In the genomic region with DNA sequence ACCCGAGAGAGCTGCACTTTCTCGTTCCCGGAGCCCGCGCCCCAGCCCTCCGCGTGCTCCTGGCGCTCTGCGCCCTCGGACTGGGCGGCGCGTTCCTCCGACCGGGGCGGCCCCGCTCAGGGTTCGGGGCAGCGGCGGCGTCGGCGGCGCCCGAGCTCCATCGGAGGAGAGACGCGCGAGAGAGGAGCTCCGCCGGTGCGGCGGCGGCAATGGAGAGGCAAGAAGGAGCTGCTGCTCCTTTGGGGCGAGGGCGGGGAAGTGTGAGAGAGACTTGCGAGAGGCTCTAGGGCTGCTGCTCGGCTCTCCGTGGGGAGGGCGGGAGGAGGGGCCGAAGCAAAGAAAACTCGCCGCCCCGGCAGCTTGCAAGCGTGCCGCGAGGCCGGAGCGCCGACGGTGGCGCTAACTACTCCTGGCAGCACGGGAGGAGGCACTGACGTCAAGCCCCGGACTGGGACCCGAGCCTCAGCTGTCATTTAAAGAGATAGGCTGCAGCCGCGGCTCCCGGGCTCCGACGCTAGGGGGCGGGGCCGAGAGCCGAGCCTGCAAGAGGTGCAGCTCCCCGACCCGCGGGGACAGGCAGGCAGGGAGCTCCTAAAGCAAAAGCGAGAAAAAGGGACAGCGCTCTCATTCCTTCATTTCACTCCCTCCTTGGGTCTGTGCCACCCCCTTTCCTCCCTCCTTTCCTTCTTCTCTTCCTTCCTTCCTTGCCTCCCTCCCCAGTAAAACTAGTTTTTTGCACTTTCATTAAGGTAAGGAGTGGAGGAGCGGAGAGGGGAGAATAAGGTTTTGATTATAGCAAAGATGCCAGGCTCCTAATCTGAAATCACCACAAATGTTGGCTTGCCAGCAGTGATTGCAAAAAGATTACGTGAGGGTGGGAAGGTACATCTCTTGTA, we compare ENCODE assay signal across 8 cellular contexts. TPM values are rescaled to one million over a fixed set of nuclear protein-coding genes. Genes with fewer than 3 reads are reported as not detected.
DNase-seq lines count a peak whose midpoint lies in the region; ATAC-seq, FAIRE-seq and TF ChIP-seq lines count a peak whose summit lies in the region.

A gene (minus strand): TSS at position 262 of the 896 bp plus-strand sequence.

- DNase-seq in AG09319 (ENCODE audit: extremely low read depth, low read depth): no peak
- DNase-seq in NCI-H2227 (lab: John Stamatoyannopoulos, UW; ENCODE audit: unreplicated experiment): peak; percentile 57
- DNase-seq in activated CD4-positive, alpha-beta memory T cell treated with anti-CD3 and anti-CD28 coated beads for 36 hours: peak; percentile 75
- peak; percentile 30 to 32 for DNase-seq in memory B cell (ENCODE audit: low spot score in 2 of 2)
- peak; percentile 12 for DNase-seq in stimulated activated CD8-positive, alpha-beta memory T cell treated with anti-CD3 and anti-CD28 coated beads, Interleukin-12 subunit alpha, Interleukin-12 subunit beta, amount 100 ng/mL, for 1 hour (ENCODE audit: low read depth)

- ATAC-seq in GM18907 (IDR thresholded peaks at IDR 0.05; ENCODE audit: unreplicated experiment) (peak; percentile 98), HG03135 (IDR thresholded peaks at IDR 0.05; ENCODE audit: unreplicated experiment) (peak; percentile 99), memory B cell (ENCODE audit: low read depth) (peak; percentile 74)

- peaks cover 35% of the 10 kb centered on the region for H3K27me3 Mint-ChIP-seq in activated CD4-positive, alpha-beta memory T cell treated with anti-CD3 and anti-CD28 coated beads for 36 hours
- H3K27me3 Mint-ChIP-seq in memory B cell: peaks cover 19% of the 10 kb centered on the region

- no peaks in the 10 kb centered on the region for H3K36me3 Mint-ChIP-seq in activated CD4-positive, alpha-beta memory T cell treated with anti-CD3 and anti-CD28 coated beads for 36 hours
- no peaks in the 10 kb centered on the region for H3K36me3 Mint-ChIP-seq in memory B cell

- peak within 1 kb of the TSS; percentile 43 for H3K4me3 Mint-ChIP-seq in activated CD4-positive, alpha-beta memory T cell treated with anti-CD3 and anti-CD28 coated beads for 36 hours
- H3K4me3 Mint-ChIP-seq in memory B cell: peak within 1 kb of the TSS; percentile 78

- H3K4me1 Mint-ChIP-seq in activated CD4-positive, alpha-beta memory T cell treated with anti-CD3 and anti-CD28 coated beads for 36 hours (ENCODE audit: low read depth): peaks cover 9% of the 10 kb centered on the region
- peaks cover 4% of the 10 kb centered on the region for H3K4me1 Mint-ChIP-seq in memory B cell

- CTCF ChIA-PET in activated CD4-positive, alpha-beta memory T cell treated with anti-CD3 and anti-CD28 coated beads for 36 hours (lab: Charles Lee): interaction anchor here (0.7 to 2.4 kb wide), 9 partner anchors 13 to 184 kb away, joined by 3 to 7 read pairs (median 4); no protein-coding TSS in a partner anchor

- POLR2A ChIA-PET in activated CD4-positive, alpha-beta memory T cell treated with anti-CD3 and anti-CD28 coated beads for 36 hours (lab: Charles Lee): no interaction called here

- FAIRE-seq in endometrium (lab: Jason Lieb, UNC): peak; percentile 82

- no peaks in the 10 kb centered on the region for H3K9me3 Mint-ChIP-seq in activated CD4-positive, alpha-beta memory T cell treated with anti-CD3 and anti-CD28 coated beads for 36 hours
- H3K9me3 Mint-ChIP-seq in memory B cell: peaks cover 1% of the 10 kb centered on the region

- H3K27ac Mint-ChIP-seq in activated CD4-positive, alpha-beta memory T cell treated with anti-CD3 and anti-CD28 coated beads for 36 hours: no peak within 1 kb of the TSS
- no peak within 1 kb of the TSS for H3K27ac Mint-ChIP-seq in memory B cell

- intact Hi-C loops in activated CD4-positive, alpha-beta memory T cell treated with anti-CD3 and anti-CD28 coated beads for 36 hours (cut with micrococcal nuclease): no loop called here

- peak; percentile 55 for TF ChIP-seq CTCF in AG09319 (IDR thresholded peaks at IDR 0.05; ENCODE audit: low read depth, low read length)

RNA-seq across cellular contexts. Expression of the gene that starts here (rescaled TPM):
- total RNA-seq in activated CD4-positive, alpha-beta memory T cell treated with anti-CD3 and anti-CD28 coated beads for 36 hours: not detected

Comparison
In these comparisons a context has a peak if more than half of its experiments do, and no peak if none do; other contexts are left out.
1. Peak in DNase-seq in activated CD4-positive, alpha-beta memory T cell treated with anti-CD3 and anti-CD28 coated beads for 36 hours; RNA of the gene not detected or under 1 TPM.